22 cellular contexts compared by ENCODE assay signal in genomic region chr17:76646712-76647111, GRCh38. TPM values are rescaled to one million over a fixed set of nuclear protein-coding genes. Genes with fewer than 3 reads are reported as not detected.
"Had no signal": no experiment of that assay in that cellular context is flagged by ENCODE, and none has a peak within 500 bp of the region (broad histone marks: within the 10 kb centered on the region; RNA-seq: fewer than 3 reads in every experiment).

No MANE protein-coding gene starts in this region.

- H3K36me3 ChIP-seq: MG63, SJSA1 had no signal

- DNase-seq: Karpas-422, KG1, MG63, NCI-H1092, NCI-H1105 treated with DMSO at 0.1 percent for 48 hours, NCI-H1436, NCI-H187, NCI-H2029, NCI-H2081 treated with DMSO at 0.1 percent for 48 hours, NCI-H2171, NCI-H226, NCI-H446, NCI-H510A, NCI-H524 treated with DMSO at 0.1 percent for 48 hours, NCI-H69, NCI-H774, Right ventricle myocardium superior, RPMI8226, SIG-M5 had no signal

- H3K4me1 ChIP-seq: SJSA1 had no signal

- H3K4me3 ChIP-seq: MG63, SJSA1, SK-N-MC had no signal

- H3K27ac ChIP-seq: HL-60, SJSA1, SK-N-MC had no signal

- H3K27me3 ChIP-seq: MG63, SJSA1 had no signal

RNA-seq across cellular contexts. Expression of gene ST6GALNAC1, which starts 3.2 kb away (rescaled TPM):
- total RNA-seq: SJSA1 had no signal
